8 cellular contexts compared by ENCODE assay signal in the genomic region with DNA sequence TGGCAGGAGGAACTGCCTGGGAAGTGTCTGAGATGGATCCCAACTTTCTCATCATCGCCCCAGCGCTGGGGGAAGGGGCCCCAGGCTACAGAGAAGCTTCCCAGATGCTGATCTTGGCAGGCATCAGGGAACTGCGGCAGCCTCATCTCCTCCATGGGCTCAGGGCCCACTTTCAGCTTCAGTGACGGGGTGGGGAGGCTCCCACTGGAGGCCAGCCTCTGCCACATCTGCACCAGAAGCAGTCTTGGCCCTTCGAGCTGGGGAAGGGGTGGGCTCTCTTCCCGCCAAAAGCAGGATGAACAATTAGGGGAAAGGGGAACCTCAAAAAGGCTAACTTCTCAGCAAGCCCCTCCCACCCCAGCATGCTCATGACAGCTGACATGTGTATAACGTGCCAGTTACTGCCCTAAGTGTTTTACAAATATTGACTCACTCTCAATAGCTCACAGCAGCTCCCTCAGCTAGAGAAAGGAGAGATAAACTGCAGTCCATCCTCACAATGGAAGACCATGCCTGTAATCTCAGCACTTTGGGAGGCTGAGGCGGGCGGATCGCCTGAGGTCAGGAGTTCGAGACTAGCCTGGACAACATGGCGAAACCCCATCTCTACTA. TPM values are rescaled to one million over a fixed set of nuclear protein-coding genes. Genes with fewer than 3 reads are reported as not detected.
A peak's percentile ranks its signal among the peaks of the same experiment; 100 is the strongest.
DNase-seq lines count a peak whose midpoint lies in the region; ATAC-seq and TF ChIP-seq lines count a peak whose summit lies in the region.
"Had no signal": no experiment of that assay in that cellular context is flagged by ENCODE, and none has a peak within 500 bp of the region (broad histone marks: within the 10 kb centered on the region; RNA-seq: fewer than 3 reads in every experiment).

No MANE protein-coding gene starts in this region.

- no peaks in the 10 kb centered on the region for H3K36me3 ChIP-seq in OCI-LY3 (replicated peaks; ENCODE audit: low read depth, low read length)
- H3K36me3 ChIP-seq in heart right ventricle: no peaks in the 10 kb centered on the region

- ATAC-seq in heart right ventricle (peak; percentile 26 to 77 (median 49)), GM21619 (IDR thresholded peaks at IDR 0.05; ENCODE audit: unreplicated experiment) (no peak), HG03457 (IDR thresholded peaks at IDR 0.05; ENCODE audit: unreplicated experiment) (no peak)

- TF ChIP-seq CTCF in OCI-LY3 (IDR thresholded peaks at IDR 0.05; ENCODE audit: low read depth, low read length) (no peak), heart right ventricle (IDR thresholded peaks at IDR 0.05) (no peak)

- H4K20me1 ChIP-seq in OCI-LY3 (ENCODE audit: insufficient read depth, low read length): no peaks in the 10 kb centered on the region

- H3K4me1 ChIP-seq in OCI-LY3 (ENCODE audit: low read length): peaks cover 64% of the 10 kb centered on the region
- H3K4me1 ChIP-seq in heart right ventricle: peaks cover 6 to 38% (median 28%) of the 10 kb centered on the region in 9 donors

- H2AFZ ChIP-seq in OCI-LY3 (ENCODE audit: low read depth, low read length): no peak overlapping the region

- H3K79me2 ChIP-seq in OCI-LY3 (ENCODE audit: low read length): no peaks in the 10 kb centered on the region

- 56% methylated on average over 12 of the region's 12 CpGs for WGBS in heart right ventricle, 2 donors

- intact Hi-C loops in heart right ventricle (cut with DNase I): loop anchor here in 2 of 10 donors (5.0 to 10.0 kb wide), 2 partner anchors 46 to 123 kb away; partner anchors contain the start of genes DNMT1 (in 1 of the 2), EIF3G (in 1 of the 2) and P2RY11 (in 1 of the 2)

- H3K4me3 ChIP-seq in OCI-LY3 (ENCODE audit: low read length) (no peak overlapping the region), heart right ventricle (no peak overlapping the region)

- H3K4me2 ChIP-seq in OCI-LY3 (ENCODE audit: low read length): peak overlapping the region; percentile 46; the same call in 1 of the 2 replicates

- H3K9me3 ChIP-seq in OCI-LY3 (ENCODE audit: insufficient read depth, low read length): no peaks in the 10 kb centered on the region
- H3K9me3 ChIP-seq in heart right ventricle: no peaks in the 10 kb centered on the region

- H3K27ac ChIP-seq in OCI-LY3 (ENCODE audit: low read length): peak overlapping the region; percentile 51
- peak overlapping the region in 7 of 10 donors; percentile 40 to 87 (median 83) for H3K27ac ChIP-seq in heart right ventricle

- H3K9ac ChIP-seq in OCI-LY3 (ENCODE audit: low read length): no peak overlapping the region

- no peaks in the 10 kb centered on the region for H3K27me3 ChIP-seq in OCI-LY3 (ENCODE audit: low read depth, low read length)
- no peaks in the 10 kb centered on the region for H3K27me3 ChIP-seq in heart right ventricle

- DNase-seq in HT-29 (ENCODE audit: low spot score) (peak; percentile 18), heart right ventricle (peak; percentile 65 to 71), stromal cell of bone marrow (ENCODE audit: low read depth) (peak; percentile 71), OCI-M2 (lab: John Stamatoyannopoulos, UW; ENCODE audit: unreplicated experiment) (no peak)
- DNase-seq: stimulated activated CD4-positive, alpha-beta T cell treated with anti-CD3 and anti-CD28 coated beads, Interleukin-4, amount 100 ng/mL, for 4 hours had no signal

RNA-seq across cellular contexts. Expression of gene S1PR2, which starts 7.1 kb away (rescaled TPM):
- total RNA-seq in HT-29 (2014; rRNA removed; shearing (Covaris generic)): 0.91 and 1.4 TPM in 2 replicates
- 10 to 100 TPM in 1 of 10 donors, 1 to 10 TPM in 9; 1.8 to 12.2 (median 3.3) TPM for total RNA-seq in heart right ventricle
- polyA plus RNA-seq in heart right ventricle: 1 to 10 TPM; 1.8 to 4.8 TPM

RNA-seq across cellular contexts. Expression of gene MRPL4, which starts 13.7 kb away (rescaled TPM):
- 201 and 220 TPM in 2 replicates for total RNA-seq in HT-29 (2014; rRNA removed; shearing (Covaris generic))
- total RNA-seq in heart right ventricle: 10 to 100 TPM; 53.2 to 94.3 (median 69.0) TPM
- 100 to 1,000 TPM in 1 of 2 donors, 10 to 100 TPM in 1; 29.0 to 101 TPM for polyA plus RNA-seq in heart right ventricle

RNA-seq across cellular contexts. Expression of gene ICAM1, which starts 32.6 kb away (rescaled TPM):
- total RNA-seq in HT-29 (2014; rRNA removed; shearing (Covaris generic)): 4.6 and 4.8 TPM in 2 replicates
- 10 to 100 TPM in 3 of 10 donors, 1 to 10 TPM in 7; 3.6 to 66.6 (median 9.3) TPM for total RNA-seq in heart right ventricle
- polyA plus RNA-seq in heart right ventricle: 10 to 100 TPM in 1 of 2 donors, 1 to 10 TPM in 1; 6.9 to 12.1 TPM

RNA-seq across cellular contexts. Expression of gene DNMT1, which starts 43.5 kb away (rescaled TPM):
- 105 and 136 TPM in 2 replicates for total RNA-seq in HT-29 (2014; rRNA removed; shearing (Covaris generic))
- 10 to 100 TPM; 11.8 to 36.4 (median 21.6) TPM for total RNA-seq in heart right ventricle
- polyA plus RNA-seq in heart right ventricle: 10 to 100 TPM; 20.9 to 34.7 TPM

RNA-seq across cellular contexts. Expression of gene ICAM4, which starts 48.5 kb away (rescaled TPM):
- total RNA-seq in HT-29 (2014; rRNA removed; shearing (Covaris generic)): 0.69 TPM in 1 of 2 replicates, not detected in the other
- under 1 TPM in 9 of 10 donors, not detected in 1; 0.17 to 0.83 (median 0.48) TPM for total RNA-seq in heart right ventricle
- polyA plus RNA-seq in heart right ventricle: under 1 TPM; 0.59 to 0.73 TPM

Comparison
In these comparisons a context has a peak if more than half of its experiments do, and no peak if none do; other contexts are left out.
1. ATAC-seq: peak in heart right ventricle (8 of 8); none in GM21619 (single experiment) and HG03457 (single experiment).